9 cellular contexts compared by ENCODE assay signal in the genomic region with DNA sequence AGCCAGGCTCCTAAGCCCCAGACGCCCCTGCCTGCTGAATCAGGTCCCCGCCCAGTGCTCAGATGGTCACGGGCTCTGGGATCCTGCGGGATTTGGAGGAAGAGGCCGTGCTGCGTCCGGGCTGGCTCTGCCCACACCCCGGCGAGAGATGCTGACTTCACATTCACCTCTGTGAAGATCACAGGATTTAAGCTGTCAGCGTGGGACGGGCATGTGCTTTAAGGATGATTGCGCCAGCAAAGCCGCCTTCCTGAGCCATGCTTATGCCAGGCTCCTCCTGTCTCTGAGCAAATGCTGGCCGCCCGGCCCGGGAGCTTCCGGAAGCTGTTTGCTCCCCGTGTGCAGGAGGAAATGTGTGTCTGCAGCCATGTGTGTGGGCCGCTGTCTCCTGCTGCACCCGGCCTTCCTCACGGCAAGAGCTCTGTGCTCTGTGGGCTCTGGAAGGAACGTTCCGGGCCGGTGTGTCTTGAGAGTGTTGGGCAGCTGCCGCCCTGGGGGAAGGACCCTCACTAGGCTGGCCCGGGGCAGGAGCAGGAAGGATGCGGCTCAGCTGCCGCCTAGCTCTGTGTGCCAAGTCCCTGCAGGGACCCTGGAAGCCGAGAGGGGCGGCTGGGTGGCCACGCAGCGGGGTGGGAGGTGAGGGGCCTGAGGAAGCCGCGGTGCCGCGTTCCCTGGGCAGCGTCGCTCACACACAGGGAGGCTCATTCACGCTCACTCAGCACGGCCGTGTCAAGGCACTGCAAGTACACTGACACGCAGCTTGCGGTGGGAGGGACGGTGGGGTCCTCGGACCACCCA. TPM values are rescaled to one million over a fixed set of nuclear protein-coding genes. Genes with fewer than 3 reads are reported as not detected.
A peak's percentile ranks its signal among the peaks of the same experiment; 100 is the strongest.
DNase-seq lines count a peak whose midpoint lies in the region; ATAC-seq and TF ChIP-seq lines count a peak whose summit lies in the region.
"Had no signal": no experiment of that assay in that cellular context is flagged by ENCODE, and none has a peak within 500 bp of the region (broad histone marks: within the 10 kb centered on the region; RNA-seq: fewer than 3 reads in every experiment).

No MANE protein-coding gene starts in this region.

- H3K9me3 ChIP-seq in PC-3 (ENCODE audit: low read length): no peaks in the 10 kb centered on the region
- H3K9me3 ChIP-seq in skeletal muscle satellite cell (replicated peaks; ENCODE audit: low read length): no peaks in the 10 kb centered on the region

- H3K4me3 ChIP-seq in PC-3 (ENCODE audit: low read length) (peak overlapping the region; percentile 39), dorsolateral prefrontal cortex (peak overlapping the region in 18 of 59 donors; percentile 3 to 40 (median 15)), skeletal muscle satellite cell (ENCODE audit: low read length) (peak overlapping the region; percentile 63)

- H3K4me2 ChIP-seq in PC-3 (ENCODE audit: low read length): peak overlapping the region; percentile 74
- H3K4me2 ChIP-seq in skeletal muscle satellite cell (ENCODE audit: low read length): peak overlapping the region; percentile 86

- H3K9ac ChIP-seq in PC-3 (ENCODE audit: low read length) (no peak overlapping the region), skeletal muscle satellite cell (ENCODE audit: low read depth, low read length) (no peak overlapping the region)

- no peaks in the 10 kb centered on the region for H3K4me1 ChIP-seq in PC-3 (ENCODE audit: insufficient read depth, low read length)
- H3K4me1 ChIP-seq in skeletal muscle satellite cell (ENCODE audit: control insufficient read depth, insufficient read depth, low read length): peaks cover 7% of the 10 kb centered on the region

- CTCF ChIA-PET in PC-3 (lab: Charles Lee): interaction anchor here (0.5 kb wide), 1 partner anchor 208 kb away, joined by 5 read pairs; no protein-coding TSS in a partner anchor

- H3K36me3 ChIP-seq in PC-3 (ENCODE audit: low read depth, low read length) (no peaks in the 10 kb centered on the region), skeletal muscle satellite cell (ENCODE audit: insufficient read depth, low read length) (no peaks in the 10 kb centered on the region)

- H3K27ac ChIP-seq in PC-3 (ENCODE audit: low read length) (no peak overlapping the region), dorsolateral prefrontal cortex (no peak overlapping the region)

- intact Hi-C loops in PC-3 (cut with micrococcal nuclease) (no loop called here), dorsolateral prefrontal cortex (cut with DNase I) (no loop called here)

- H3F3A ChIP-seq in PC-3 (ENCODE audit: low read length, unreplicated experiment): no peaks in the 10 kb centered on the region

- POLR2A ChIA-PET in PC-3 (lab: Charles Lee; ENCODE audit: unreplicated experiment): no interaction called here

- H3K27me3 ChIP-seq in PC-3 (ENCODE audit: low read length) (peaks cover 76% of the 10 kb centered on the region), dorsolateral prefrontal cortex (peaks cover 0 to 88% (median 57%) of the 10 kb centered on the region in 45 donors), skeletal muscle satellite cell (ENCODE audit: control insufficient read depth, insufficient read depth, low read length) (peaks cover 87% of the 10 kb centered on the region)

- peak overlapping the region; percentile 67 for H2AFZ ChIP-seq in PC-3 (ENCODE audit: low read length)

- H3K79me2 ChIP-seq in PC-3 (ENCODE audit: low read length): no peaks in the 10 kb centered on the region

- peak; percentile 8 for DNase-seq in activated T-cell treated with anti-CD3 and anti-CD28 coated beads, Interleukin-2, amount 50 U/mL, for 1 hour
- DNase-seq in activated T-cell treated with anti-CD3 and anti-CD28 coated beads for 4 hours (no peak), PC-3 (peak; percentile 43), dorsolateral prefrontal cortex (peak in 7 of 10 donors; percentile 21 to 58 (median 55)), NK-92 (lab: John Stamatoyannopoulos, UW; ENCODE audit: unreplicated experiment) (no peak), NCI-H2029 treated with DMSO at 0.1 percent for 48 hours (lab: John Stamatoyannopoulos, UW) (no peak)

- H3K9me2 ChIP-seq in PC-3 (replicated peaks; ENCODE audit: low read length): no peaks in the 10 kb centered on the region

- no peak for TF ChIP-seq CTCF in PC-3 (conservative IDR thresholded peaks at IDR 0.05; ENCODE audit: low read depth, low read length)
- no peak for TF ChIP-seq CTCF in dorsolateral prefrontal cortex (IDR thresholded peaks at IDR 0.05 in 54 of 56, conservative IDR thresholded peaks at IDR 0.05 in 2 of 56; ENCODE audit: low read depth in 1 of 56, partially characterized antibody in 56 of 56)

- ATAC-seq in PC-3: peak; percentile 60
- no peak for ATAC-seq in GM18498 (IDR thresholded peaks at IDR 0.05; ENCODE audit: unreplicated experiment)

- H4K20me1 ChIP-seq in PC-3 (ENCODE audit: low read length): no peaks in the 10 kb centered on the region

- no TSS peak for BruUV-seq in PC-3 (replicated peaks; lab: Mats Ljungman, UMichigan)

RNA-seq across cellular contexts. Expression of a gene that starts 19.0 kb away (rescaled TPM):
- total RNA-seq in PC-3 (2014; rRNA removed): not detected in 2 replicates
- total RNA-seq in dorsolateral prefrontal cortex: not detected
- total RNA-seq in skeletal muscle satellite cell (2012; rRNA removed): not detected in 2 replicates
- total RNA-seq: mucosa of gallbladder had no signal

Comparison
In these comparisons a context has a peak if more than half of its experiments do, and no peak if none do; other contexts are left out.
1. DNase-seq: peak in activated T-cell treated with anti-CD3 and anti-CD28 coated beads, Interleukin-2, amount 50 U/mL, for 1 hour (single experiment), PC-3 (single experiment) and dorsolateral prefrontal cortex (7 of 10); none in activated T-cell treated with anti-CD3 and anti-CD28 coated beads for 4 hours (single experiment), NK-92 (single experiment) and NCI-H2029 treated with DMSO at 0.1 percent for 48 hours (single experiment).